26 cellular contexts compared by ENCODE assay signal in genomic region chr1:115233598-115233997, GRCh38.
A peak's percentile ranks its signal among the peaks of the same experiment; 100 is the strongest.
DNase-seq lines count a peak whose midpoint lies in the region; ATAC-seq, FAIRE-seq and TF ChIP-seq lines count a peak whose summit lies in the region.
"Had no signal": no experiment of that assay in that cellular context is flagged by ENCODE, and none has a peak within 500 bp of the region (broad histone marks: within the 10 kb centered on the region; RNA-seq: fewer than 3 reads in every experiment).

No MANE protein-coding gene starts in this region.

- H3K4me3 ChIP-seq in SK-N-SH (ENCODE audit: low read depth in 2 of 2, low read length in 1 of 2), result no peak overlapping the region
- no peak overlapping the region for H3K4me3 ChIP-seq in HEK293 (ENCODE audit: low read depth, low read length)
- no peak overlapping the region for H3K4me3 ChIP-seq in H1 (ENCODE audit: extremely low read depth in 1 of 4, insufficient read depth in 2 of 4, low read depth in 3 of 4, low read length in 4 of 4)
- no peak overlapping the region for H3K4me3 ChIP-seq in smooth muscle cell
- H3K4me3 ChIP-seq: breast epithelium, heart left ventricle, SJCRH30 had no signal

- TF ChIP-seq RAD21 in SK-N-SH (IDR thresholded peaks at IDR 0.05; ENCODE audit: low read length) (no peak), H1 (IDR thresholded peaks at IDR 0.05 in 1 of 2, conservative IDR thresholded peaks at IDR 0.05 in 1 of 2; ENCODE audit: low read depth in 2 of 2, low read length in 2 of 2) (no peak)

- 85% methylated on average over 5 of the region's 5 CpGs for WGBS in SK-N-SH (ENCODE audit: low lambda C conversion rate)
- WGBS in H1 (ENCODE audit: extremely low coverage in 1 of 2, insufficient coverage in 1 of 2, insufficient read length in 1 of 2, insufficient replicate concordance in 2 of 2, low coverage in 1 of 2, low lambda C conversion rate in 2 of 2, missing lambda C conversion rate in 1 of 2), 2 experiments, result 81% methylated on average over 5 of the region's 5 CpGs; no CpG with 5 or more reads in 1 of the 2 experiments
- WGBS in smooth muscle cell (ENCODE audit: low lambda C conversion rate), result 7% methylated on average over 5 of the region's 5 CpGs

- H3F3A ChIP-seq in SK-N-SH (replicated peaks; ENCODE audit: insufficient read depth), result no peaks in the 10 kb centered on the region
- no peaks in the 10 kb centered on the region for H3F3A ChIP-seq in smooth muscle cell (ENCODE audit: low read depth)

- POLR2A ChIA-PET in SK-N-SH (lab: Yijun Ruan, JAX), result no interaction called here
- POLR2A ChIA-PET in HEK293 (lab: Yijun Ruan, JAX), result no interaction called here
- POLR2A ChIA-PET in H1 (lab: Charles Lee; ENCODE audit: partially characterized antibody), result no interaction called here

- H3K9me3 ChIP-seq in SK-N-SH (peaks cover 4% of the 10 kb centered on the region; the same call in 1 of the 2 replicates), HEK293 (ENCODE audit: control insufficient read depth, insufficient read depth, low read depth, low read length) (no peaks in the 10 kb centered on the region), H1 (ENCODE audit: insufficient read depth in 2 of 2, low read depth in 1 of 2, low read length in 1 of 2) (no peaks in the 10 kb centered on the region), smooth muscle cell (replicated peaks; ENCODE audit: low read depth) (no peaks in the 10 kb centered on the region)
- H3K9me3 ChIP-seq: breast epithelium, Caco-2, heart left ventricle, SJCRH30 had no signal

- no peak overlapping the region for H2BK15ac ChIP-seq in H1 (ENCODE audit: low read length)

- TF ChIP-seq POLR2A in H1 (IDR thresholded peaks at IDR 0.05; ENCODE audit: control extremely low read depth in 1 of 2, low read depth in 2 of 2, low read length in 2 of 2), result no peak

- H4K8ac ChIP-seq in H1 (ENCODE audit: extremely low read depth, insufficient read depth, low read length), result no peak overlapping the region

- H3K23me2 ChIP-seq in H1 (ENCODE audit: low read depth, low read length), result no peaks in the 10 kb centered on the region

- H2AFZ ChIP-seq in SK-N-SH (ENCODE audit: low read depth) (no peak overlapping the region), H1 (ENCODE audit: low read length) (0 out of 2 replicates have a peak overlapping the region, but pooled peaks have one; percentile 25), smooth muscle cell (ENCODE audit: low read depth) (peak overlapping the region; percentile 58)
- H2AFZ ChIP-seq: parathyroid adenoma had no signal

- no peak overlapping the region for H3K18ac ChIP-seq in H1 (ENCODE audit: extremely low read depth, low read length)

- FAIRE-seq in H1 (lab: Jason Lieb, UNC), result no peak
- FAIRE-seq: GM12891, H54, RCC 7860 had no signal

- H3K4me1 ChIP-seq in SK-N-SH (ENCODE audit: control insufficient read depth in 1 of 2, insufficient read depth in 2 of 2, low read depth in 1 of 2, low read length in 1 of 2), result peaks cover 3 to 15% of the 10 kb centered on the region in 2 experiments; a peak in 2 of 4 replicates
- no peaks in the 10 kb centered on the region for H3K4me1 ChIP-seq in HEK293 (ENCODE audit: control insufficient read depth, insufficient read depth, low read length)
- no peaks in the 10 kb centered on the region; a peak in 1 of 7 replicates for H3K4me1 ChIP-seq in H1 (replicated peaks in 1 of 4; ENCODE audit: control insufficient read depth in 3 of 4, insufficient read depth in 4 of 4, low read length in 3 of 4)
- H3K4me1 ChIP-seq in smooth muscle cell (ENCODE audit: low read depth), result no peaks in the 10 kb centered on the region
- H3K4me1 ChIP-seq: Caco-2, parathyroid adenoma, SJCRH30 had no signal

- H3K9ac ChIP-seq in SK-N-SH, result no peak overlapping the region
- H3K9ac ChIP-seq in H1 (replicated peaks in 1 of 4; ENCODE audit: extremely low read depth in 1 of 4, low read depth in 3 of 4, low read length in 3 of 4), result no peak overlapping the region
- no peak overlapping the region for H3K9ac ChIP-seq in smooth muscle cell (ENCODE audit: low read depth)
- H3K9ac ChIP-seq: parathyroid adenoma had no signal

- no peak overlapping the region for H3K14ac ChIP-seq in H1 (ENCODE audit: insufficient read length)

- no peak overlapping the region for H2BK20ac ChIP-seq in H1 (ENCODE audit: low read length)

- DNase-seq in SK-N-SH (no peak), H1 (ENCODE audit: low read depth in 1 of 2, low spot score in 2 of 2) (no peak), smooth muscle cell (lab: John Stamatoyannopoulos, UW; ENCODE audit: unreplicated experiment) (no peak), AG20443 (ENCODE audit: low spot score) (no peak)
- no peak for DNase-seq in activated effector memory CD4-positive, alpha-beta T cell treated with anti-CD3 and anti-CD28 coated beads, Interleukin-2, amount 50 U/mL, for 16 hours
- DNase-seq: activated CD4-positive, alpha-beta memory T cell treated with anti-CD3 and anti-CD28 coated beads for 36 hours; activated CD4-positive, CD25-positive, alpha-beta regulatory T cell treated with anti-CD3 and anti-CD28 coated beads, Interleukin-2, amount 50 U/mL, for 72 hours; activated CD8-positive, alpha-beta memory T cell treated with anti-CD3 and anti-CD28 coated beads, Interleukin-2, amount 50 U/mL, for 4 hours; C1 segment of cervical spinal cord; Caco-2; effector CD4-positive, alpha-beta T cell; NCI-H1436; NCI-H2081 treated with DMSO at 0.1 percent for 48 hours; SJCRH30; stimulated activated CD4-positive, alpha-beta T cell treated with anti-CD3 and anti-CD28 coated beads, Interleukin-12 subunit alpha, Interleukin-12 subunit beta, amount 100 ng/mL, for 4 hours; stimulated activated CD4-positive, alpha-beta T cell treated with anti-CD3 and anti-CD28 coated beads, Interleukin-4, amount 100 ng/mL, for 1 hour; T-cell had no signal

- H4K5ac ChIP-seq in H1 (ENCODE audit: insufficient read length, low read depth, low read length), result no peak overlapping the region

- no peaks in the 10 kb centered on the region for H3K36me3 ChIP-seq in SK-N-SH (replicated peaks in 1 of 2; ENCODE audit: control insufficient read depth in 1 of 2, insufficient read depth in 2 of 2, low read length in 1 of 2)
- H3K36me3 ChIP-seq in HEK293 (ENCODE audit: control insufficient read depth in 2 of 2, insufficient read depth in 1 of 2, low read length in 2 of 2), result no peaks in the 10 kb centered on the region
- no peaks in the 10 kb centered on the region for H3K36me3 ChIP-seq in H1 (ENCODE audit: control insufficient read depth in 2 of 4, insufficient read depth in 4 of 4, low read length in 3 of 4)
- H3K36me3 ChIP-seq in smooth muscle cell (ENCODE audit: low read depth), result no peaks in the 10 kb centered on the region
- H3K36me3 ChIP-seq: breast epithelium, heart left ventricle, SJCRH30 had no signal

- H3K79me2 ChIP-seq in SK-N-SH (ENCODE audit: insufficient read depth) (no peaks in the 10 kb centered on the region), H1 (ENCODE audit: control insufficient read depth in 1 of 2, insufficient read depth in 2 of 2, low read length in 2 of 2) (no peaks in the 10 kb centered on the region), smooth muscle cell (ENCODE audit: low read depth) (no peaks in the 10 kb centered on the region)
- H3K79me2 ChIP-seq: parathyroid adenoma had no signal

- TF ChIP-seq EP300 in SK-N-SH (IDR thresholded peaks at IDR 0.05; ENCODE audit: borderline replicate concordance in 1 of 2, low read depth in 1 of 2, low read length in 1 of 2), result no peak
- TF ChIP-seq EP300 in H1 (IDR thresholded peaks at IDR 0.05; ENCODE audit: borderline replicate concordance in 1 of 2, low read depth in 2 of 2, low read length in 2 of 2), result no peak

- H3K4ac ChIP-seq in H1 (replicated peaks; ENCODE audit: insufficient read length, low read depth, low read length), result no peak overlapping the region

- no peak for TF ChIP-seq CTCF in SK-N-SH (IDR thresholded peaks at IDR 0.05)
- no peak for TF ChIP-seq CTCF in HEK293 (tag by site-specific recombination; IDR thresholded peaks at IDR 0.05)
- no peak for TF ChIP-seq CTCF in H1 (IDR thresholded peaks at IDR 0.05; ENCODE audit: control extremely low read depth in 1 of 3, insufficient read depth in 1 of 3, low read depth in 1 of 3, low read length in 3 of 3)
- no peak for TF ChIP-seq CTCF in smooth muscle cell (IDR thresholded peaks at IDR 0.05; ENCODE audit: borderline replicate concordance, insufficient read depth, poor library complexity, severe bottlenecking)

- H3K27me3 ChIP-seq in SK-N-SH (ENCODE audit: insufficient read depth) (no peaks in the 10 kb centered on the region), H1 (replicated peaks in 1 of 4; ENCODE audit: control insufficient read depth in 3 of 4, extremely low read depth in 1 of 4, insufficient read depth in 3 of 4, low read length in 3 of 4) (no peaks in the 10 kb centered on the region), smooth muscle cell (ENCODE audit: low read depth) (no peaks in the 10 kb centered on the region)
- H3K27me3 ChIP-seq: heart left ventricle, SJCRH30 had no signal

- H4K91ac ChIP-seq in H1 (replicated peaks; ENCODE audit: insufficient read length, low read length), result no peak overlapping the region

- H3K23ac ChIP-seq in H1 (ENCODE audit: insufficient read length), result no peak overlapping the region

- no peak overlapping the region for H3K56ac ChIP-seq in H1 (replicated peaks; ENCODE audit: insufficient read length, low read depth, low read length)

- no peaks in the 10 kb centered on the region for H3K79me1 ChIP-seq in H1 (ENCODE audit: low read depth, low read length)

- peak; percentile 18; the same call in 1 of the 3 replicates for ATAC-seq in SK-N-SH treated with all-trans-retinoic acid at 6 μM for 48 hours
- ATAC-seq: activated naive CD4-positive, alpha-beta T cell treated with anti-CD3 and anti-CD28 coated beads, Interleukin-2, amount 50 U/mL, for 72 hours; T-cell had no signal

- H3K4me2 ChIP-seq in SK-N-SH (no peak overlapping the region), H1 (ENCODE audit: insufficient read depth in 1 of 2, low read depth in 2 of 2, low read length in 2 of 2) (no peak overlapping the region), smooth muscle cell (peak overlapping the region; percentile 18)

- no peak overlapping the region for H2AK5ac ChIP-seq in H1 (ENCODE audit: low read depth, low read length)

- H2BK5ac ChIP-seq in H1 (ENCODE audit: low read depth, low read length), result no peak overlapping the region

- no peaks in the 10 kb centered on the region for H3K9me2 ChIP-seq in SK-N-SH

- H3K27ac ChIP-seq in SK-N-SH (ENCODE audit: low read depth in 2 of 2, low read length in 1 of 2), result no peak overlapping the region; a peak in 1 of 4 replicates
- no peak overlapping the region for H3K27ac ChIP-seq in HEK293 (ENCODE audit: extremely low read depth, low read depth, low read length)
- H3K27ac ChIP-seq in H1 (ENCODE audit: low read depth, low read length), result no peak overlapping the region
- H3K27ac ChIP-seq in smooth muscle cell (ENCODE audit: low read depth), result no peak overlapping the region
- H3K27ac ChIP-seq: breast epithelium, parathyroid adenoma, SJCRH30 had no signal

- no peak overlapping the region for H2BK12ac ChIP-seq in H1 (ENCODE audit: low read depth, low read length)

- CTCF ChIA-PET in SK-N-SH (lab: Yijun Ruan, JAX), result no interaction called here
- CTCF ChIA-PET in HEK293 (lab: Yijun Ruan, JAX), result interaction anchor here (0.6 kb wide), 1 partner anchor 763 kb away, joined by 7 read pairs; no protein-coding TSS in a partner anchor
- CTCF ChIA-PET in H1 (lab: Charles Lee; ENCODE audit: partially characterized antibody), result interaction anchor here (1.9 kb wide), 1 partner anchor 236 kb away, joined by 6 read pairs; no protein-coding TSS in a partner anchor

- H4K20me1 ChIP-seq in SK-N-SH (ENCODE audit: insufficient read depth) (no peaks in the 10 kb centered on the region), H1 (replicated peaks in 1 of 2; ENCODE audit: control insufficient read depth in 1 of 2, insufficient read depth in 2 of 2, low read length in 2 of 2) (no peaks in the 10 kb centered on the region), smooth muscle cell (ENCODE audit: low read depth) (no peaks in the 10 kb centered on the region)

- H2BK120ac ChIP-seq in H1 (replicated peaks; ENCODE audit: low read depth, low read length), result no peak overlapping the region
